ENCODE assay signal across 15 cellular contexts in genomic region chr9:38289486-38290275, GRCh38.
DNase-seq lines count a peak whose midpoint lies in the region; ATAC-seq and TF ChIP-seq lines count a peak whose summit lies in the region.
"Had no signal": no experiment of that assay in that cellular context is flagged by ENCODE, and none has a peak within 500 bp of the region (broad histone marks: within the 10 kb centered on the region; RNA-seq: fewer than 3 reads in every experiment).

No MANE protein-coding gene starts in this region.

- H3K9me3 Mint-ChIP-seq in activated CD8-positive, alpha-beta memory T cell treated with anti-CD3 and anti-CD28 coated beads, Interleukin-2, amount 10 ng/mL, durations not matched to agents 7 days and 5 days (ENCODE audit: low read depth), result no peaks in the 10 kb centered on the region
- H3K9me3 Mint-ChIP-seq: CD4-positive, alpha-beta T cell had no signal

- no peak for ATAC-seq in activated CD8-positive, alpha-beta memory T cell treated with anti-CD3 and anti-CD28 coated beads, Interleukin-2, amount 10 ng/mL, durations not matched to agents 7 days and 5 days
- ATAC-seq in upper lobe of right lung (peak; percentile 22), GM21528 (IDR thresholded peaks at IDR 0.05; ENCODE audit: low FRiP score, unreplicated experiment) (no peak), right cardiac atrium (no peak)
- ATAC-seq: HepG2 had no signal

- H3K9me3 ChIP-seq in upper lobe of right lung (no peaks in the 10 kb centered on the region), right cardiac atrium (ENCODE audit: control insufficient read depth, low read length) (no peaks in the 10 kb centered on the region)

- H3K27ac Mint-ChIP-seq in activated CD8-positive, alpha-beta memory T cell treated with anti-CD3 and anti-CD28 coated beads, Interleukin-2, amount 10 ng/mL, durations not matched to agents 7 days and 5 days, result no peak overlapping the region
- H3K27ac Mint-ChIP-seq: B cell; CD4-positive, alpha-beta T cell had no signal

- CTCF ChIA-PET in activated CD8-positive, alpha-beta memory T cell treated with anti-CD3 and anti-CD28 coated beads, Interleukin-2, amount 10 ng/mL, durations not matched to agents 7 days and 5 days (lab: Charles Lee), result no interaction called here

- no peaks in the 10 kb centered on the region for H3K4me1 ChIP-seq in upper lobe of right lung
- H3K4me1 ChIP-seq in right cardiac atrium (ENCODE audit: control insufficient read depth, insufficient read depth, low read length), result no peaks in the 10 kb centered on the region

- H3K36me3 ChIP-seq in upper lobe of right lung, result no peaks in the 10 kb centered on the region

- H3K27me3 ChIP-seq in upper lobe of right lung (no peaks in the 10 kb centered on the region), right cardiac atrium (ENCODE audit: control insufficient read depth, insufficient read depth) (no peaks in the 10 kb centered on the region)

- no peak overlapping the region for H3K27ac ChIP-seq in coronary artery
- H3K27ac ChIP-seq in upper lobe of right lung, result no peak overlapping the region
- no peak overlapping the region for H3K27ac ChIP-seq in right cardiac atrium (ENCODE audit: low read length)
- H3K27ac ChIP-seq: GM23248 had no signal

- intact Hi-C loops in upper lobe of right lung (cut with DNase I) (no loop called here), right cardiac atrium (cut with DNase I) (no loop called here)

- peaks cover 8% of the 10 kb centered on the region for H3K27me3 Mint-ChIP-seq in activated CD8-positive, alpha-beta memory T cell treated with anti-CD3 and anti-CD28 coated beads, Interleukin-2, amount 10 ng/mL, durations not matched to agents 7 days and 5 days
- H3K27me3 Mint-ChIP-seq: CD4-positive, alpha-beta T cell had no signal

- 85% methylated on average over 14 of the region's 14 CpGs for WGBS in right cardiac atrium

- no peak overlapping the region for H3K4me3 Mint-ChIP-seq in activated CD8-positive, alpha-beta memory T cell treated with anti-CD3 and anti-CD28 coated beads, Interleukin-2, amount 10 ng/mL, durations not matched to agents 7 days and 5 days
- H3K4me3 Mint-ChIP-seq: B cell; CD4-positive, alpha-beta T cell had no signal

- H3K36me3 Mint-ChIP-seq in activated CD8-positive, alpha-beta memory T cell treated with anti-CD3 and anti-CD28 coated beads, Interleukin-2, amount 10 ng/mL, durations not matched to agents 7 days and 5 days, result no peaks in the 10 kb centered on the region

- H3K4me3 ChIP-seq in coronary artery, result no peak overlapping the region
- no peak overlapping the region for H3K4me3 ChIP-seq in upper lobe of right lung
- no peak overlapping the region for H3K4me3 ChIP-seq in right cardiac atrium (ENCODE audit: low read length)
- H3K4me3 ChIP-seq: GM23248 had no signal

- DNase-seq in activated CD8-positive, alpha-beta memory T cell treated with anti-CD3 and anti-CD28 coated beads, Interleukin-2, amount 10 ng/mL, durations not matched to agents 7 days and 5 days, result peak; percentile 25
- no peak for DNase-seq in activated CD8-positive, alpha-beta memory T cell treated with anti-CD3 and anti-CD28 coated beads, Interleukin-2, amount 50 U/mL, for 4 hours
- DNase-seq in coronary artery (ENCODE audit: low spot score) (peak; percentile 59), mucosa of gallbladder (ENCODE audit: low spot score) (peak; percentile 30), upper lobe of right lung (no peak), GM20000 (ENCODE audit: low spot score) (no peak), right cardiac atrium (no peak)
- DNase-seq: C1 segment of cervical spinal cord; Calu3; CD4-positive, alpha-beta T cell; DMS 273 treated with DMSO at 0.1 percent for 48 hours; GM23248 had no signal

- H3K4me1 Mint-ChIP-seq in activated CD8-positive, alpha-beta memory T cell treated with anti-CD3 and anti-CD28 coated beads, Interleukin-2, amount 10 ng/mL, durations not matched to agents 7 days and 5 days, result no peaks in the 10 kb centered on the region
- H3K4me1 Mint-ChIP-seq: B cell had no signal

- TF ChIP-seq CTCF in coronary artery (IDR thresholded peaks at IDR 0.05) (no peak), upper lobe of right lung (IDR thresholded peaks at IDR 0.05) (no peak), GM20000 (IDR thresholded peaks at IDR 0.05; ENCODE audit: extremely low read depth, missing control alignments) (no peak)

Comparison
In these comparisons a context has a peak if more than half of its experiments do, and no peak if none do; other contexts are left out.
1. DNase-seq: peak in activated CD8-positive, alpha-beta memory T cell treated with anti-CD3 and anti-CD28 coated beads, Interleukin-2, amount 10 ng/mL, durations not matched to agents 7 days and 5 days (single experiment), coronary artery (single experiment) and mucosa of gallbladder (single experiment); none in activated CD8-positive, alpha-beta memory T cell treated with anti-CD3 and anti-CD28 coated beads, Interleukin-2, amount 50 U/mL, for 4 hours (single experiment), upper lobe of right lung (single experiment), GM20000 (single experiment) and right cardiac atrium (0 of 3).